In genomic region chr17:78416311-78416711, GRCh38 we compare ENCODE assay signal across 10 cellular contexts. TPM values are rescaled to one million over a fixed set of nuclear protein-coding genes. Genes with fewer than 3 reads are reported as not detected.
A peak's percentile ranks its signal among the peaks of the same experiment; 100 is the strongest.
DNase-seq lines count a peak whose midpoint lies in the region; ATAC-seq and TF ChIP-seq lines count a peak whose summit lies in the region.
"Had no signal": no experiment of that assay in that cellular context is flagged by ENCODE, and none has a peak within 500 bp of the region (broad histone marks: within the 10 kb centered on the region; RNA-seq: fewer than 3 reads in every experiment).

No MANE protein-coding gene starts in this region.

- H3K27ac Mint-ChIP-seq in activated CD4-positive, alpha-beta T cell treated with anti-CD3 and anti-CD28 coated beads, Interleukin-2, amount 10 ng/mL, durations not matched to agents 7 days and 5 days: peak overlapping the region; percentile 91
- H3K27ac Mint-ChIP-seq in immature natural killer cell (peak overlapping the region in 2 of 6 donors; percentile 62 to 75), Calu3 (ENCODE audit: unreplicated experiment) (no peak overlapping the region)

- no peaks in the 10 kb centered on the region for H3K27me3 ChIP-seq in lower lobe of right lung (ENCODE audit: low read depth)
- no peaks in the 10 kb centered on the region for H3K27me3 ChIP-seq in suprapubic skin

- H3K4me1 ChIP-seq in lower lobe of right lung (peaks cover 100% of the 10 kb centered on the region), suprapubic skin (peaks cover 48% of the 10 kb centered on the region)

- TF ChIP-seq CTCF in astrocyte of the cerebellum (IDR thresholded peaks at IDR 0.05; ENCODE audit: low read depth, low read length, missing control alignments): no peak
- no peak for TF ChIP-seq CTCF in lower lobe of right lung (IDR thresholded peaks at IDR 0.05)
- no peak for TF ChIP-seq CTCF in suprapubic skin (IDR thresholded peaks at IDR 0.05)
- TF ChIP-seq CTCF in Calu3 (IDR thresholded peaks at IDR 0.05; ENCODE audit: unreplicated experiment): no peak

- peaks cover 77% of the 10 kb centered on the region for H3K4me1 Mint-ChIP-seq in activated CD4-positive, alpha-beta T cell treated with anti-CD3 and anti-CD28 coated beads, Interleukin-2, amount 10 ng/mL, durations not matched to agents 7 days and 5 days
- peaks cover 57 to 58% of the 10 kb centered on the region in 2 donors for H3K4me1 Mint-ChIP-seq in immature natural killer cell
- no peaks in the 10 kb centered on the region for H3K4me1 Mint-ChIP-seq in Calu3 (ENCODE audit: low read depth, unreplicated experiment)

- TF ChIP-seq EP300 in suprapubic skin (IDR thresholded peaks at IDR 0.05): no peak

- POLR2A ChIA-PET in activated CD4-positive, alpha-beta T cell treated with anti-CD3 and anti-CD28 coated beads, Interleukin-2, amount 10 ng/mL, durations not matched to agents 7 days and 5 days (lab: Charles Lee): no interaction called here

- intact Hi-C loops in lower lobe of right lung (cut with DNase I): no loop called here
- intact Hi-C loops in Calu3 (cut with micrococcal nuclease; ENCODE audit: unreplicated experiment): no loop called here

- no peaks in the 10 kb centered on the region for H3K27me3 Mint-ChIP-seq in activated CD4-positive, alpha-beta T cell treated with anti-CD3 and anti-CD28 coated beads, Interleukin-2, amount 10 ng/mL, durations not matched to agents 7 days and 5 days
- H3K27me3 Mint-ChIP-seq in immature natural killer cell (ENCODE audit: low read depth in 3 of 3): peaks cover 0 to 3% (median 0%) of the 10 kb centered on the region in 3 donors
- no peaks in the 10 kb centered on the region for H3K27me3 Mint-ChIP-seq in Calu3 (ENCODE audit: unreplicated experiment)

- H3K36me3 ChIP-seq in lower lobe of right lung (peaks cover 46% of the 10 kb centered on the region), suprapubic skin (peaks cover 39% of the 10 kb centered on the region)

- WGBS in suprapubic skin: 73% methylated on average over 7 of the region's 7 CpGs

- H3K4me3 Mint-ChIP-seq in activated CD4-positive, alpha-beta T cell treated with anti-CD3 and anti-CD28 coated beads, Interleukin-2, amount 10 ng/mL, durations not matched to agents 7 days and 5 days: peak overlapping the region; percentile 72
- H3K4me3 Mint-ChIP-seq in immature natural killer cell: no peak overlapping the region
- no peak overlapping the region for H3K4me3 Mint-ChIP-seq in Calu3 (ENCODE audit: low read depth, unreplicated experiment)

- BruUV-seq in Calu3 (replicated peaks; lab: Mats Ljungman, UMichigan): no TSS peak

- TF ChIP-seq POLR2A in suprapubic skin (IDR thresholded peaks at IDR 0.05): no peak

- in situ Hi-C loops in astrocyte of the cerebellum (cut with HindIII; ENCODE audit: low sequenced_read_pairs): no loop called here

- no peaks in the 10 kb centered on the region for H3K9me3 ChIP-seq in lower lobe of right lung
- H3K9me3 ChIP-seq in suprapubic skin: no peaks in the 10 kb centered on the region

- peak in 1 of 2 donors; percentile 22 for ATAC-seq in lower lobe of right lung

- no peak overlapping the region for H3K4me3 ChIP-seq in astrocyte of the cerebellum (ENCODE audit: low read depth, low read length)
- peak overlapping the region; percentile 22 for H3K4me3 ChIP-seq in lower lobe of right lung
- H3K4me3 ChIP-seq in suprapubic skin: no peak overlapping the region

- CTCF ChIA-PET in activated CD4-positive, alpha-beta T cell treated with anti-CD3 and anti-CD28 coated beads, Interleukin-2, amount 10 ng/mL, durations not matched to agents 7 days and 5 days (lab: Charles Lee): interaction anchor here (1.2 to 3.7 kb wide), 6 partner anchors 10 to 127 kb away, joined by 3 to 13 read pairs (median 4); no protein-coding TSS in a partner anchor
- CTCF ChIA-PET in Calu3 (lab: Charles Lee): interaction anchor here (0.6 kb wide), 1 partner anchor 19 kb away, joined by 4 read pairs; no protein-coding TSS in a partner anchor

- no peak for DNase-seq in activated CD4-positive, alpha-beta T cell treated with anti-CD3 and anti-CD28 coated beads, Interleukin-2, amount 10 ng/mL, durations not matched to agents 7 days and 5 days
- DNase-seq in activated CD4-positive, alpha-beta T cell treated with anti-CD3 and anti-CD28 coated beads, Interleukin-2, amount 50 U/mL, for 1 hour: no peak
- DNase-seq in astrocyte of the cerebellum (ENCODE audit: low read depth) (peak; percentile 34), lower lobe of right lung (no peak), suprapubic skin (ENCODE audit: low spot score in 2 of 2) (no peak), immature natural killer cell (no peak), OCI-M2 (lab: John Stamatoyannopoulos, UW; ENCODE audit: unreplicated experiment) (no peak), Calu3 (no peak)
- DNase-seq: KG1 had no signal

- H3K27ac ChIP-seq in lower lobe of right lung: peak overlapping the region; percentile 91
- peak overlapping the region; percentile 73 for H3K27ac ChIP-seq in suprapubic skin

- peaks cover 47% of the 10 kb centered on the region for H3K36me3 Mint-ChIP-seq in activated CD4-positive, alpha-beta T cell treated with anti-CD3 and anti-CD28 coated beads, Interleukin-2, amount 10 ng/mL, durations not matched to agents 7 days and 5 days (ENCODE audit: low read depth)
- H3K36me3 Mint-ChIP-seq in immature natural killer cell (peaks cover 5 to 8% (median 7%) of the 10 kb centered on the region in 3 donors), Calu3 (ENCODE audit: insufficient read depth, unreplicated experiment) (peaks cover 34% of the 10 kb centered on the region)

- H3K9me3 Mint-ChIP-seq in activated CD4-positive, alpha-beta T cell treated with anti-CD3 and anti-CD28 coated beads, Interleukin-2, amount 10 ng/mL, durations not matched to agents 7 days and 5 days: no peaks in the 10 kb centered on the region
- H3K9me3 Mint-ChIP-seq in immature natural killer cell: no peaks in the 10 kb centered on the region
- H3K9me3 Mint-ChIP-seq in Calu3 (ENCODE audit: low read depth, unreplicated experiment): no peaks in the 10 kb centered on the region

RNA-seq across cellular contexts. Expression of gene PGS1, which starts 37.9 kb away (rescaled TPM):
- 10 to 100 TPM; 71.1 to 78.3 TPM for total RNA-seq in activated CD4-positive, alpha-beta T cell treated with anti-CD3 and anti-CD28 coated beads, Interleukin-2, amount 10 ng/mL, durations not matched to agents 7 days and 5 days
- total RNA-seq in lower lobe of right lung: 90.9 TPM
- 10 to 100 TPM; 23.9 to 51.7 (median 34.2) TPM for total RNA-seq in suprapubic skin
- 10 to 100 TPM; 17.0 to 27.5 (median 27.2) TPM for polyA plus RNA-seq in immature natural killer cell
- 39.5 and 42.6 TPM in 2 replicates for total RNA-seq in Calu3 (2022)

RNA-seq across cellular contexts. Expression of gene SOCS3, which starts 56.4 kb away (rescaled TPM):
- total RNA-seq in activated CD4-positive, alpha-beta T cell treated with anti-CD3 and anti-CD28 coated beads, Interleukin-2, amount 10 ng/mL, durations not matched to agents 7 days and 5 days: 10 to 100 TPM; 22.2 to 24.4 TPM
- total RNA-seq in lower lobe of right lung (69.5 TPM), suprapubic skin (100 to 1,000 TPM in 1 of 4 donors, 10 to 100 TPM in 3; 33.2 to 264 (median 60.9) TPM), Calu3 (2022) (39.5 and 51.6 TPM in 2 replicates)
- polyA plus RNA-seq in immature natural killer cell: 10 to 100 TPM in 2 of 3 donors, 1 to 10 TPM in 1; 9.0 to 15.4 (median 10.6) TPM
- total RNA-seq: OCI-LY7 had no signal
